20 cellular contexts compared by ENCODE assay signal in the genomic region with DNA sequence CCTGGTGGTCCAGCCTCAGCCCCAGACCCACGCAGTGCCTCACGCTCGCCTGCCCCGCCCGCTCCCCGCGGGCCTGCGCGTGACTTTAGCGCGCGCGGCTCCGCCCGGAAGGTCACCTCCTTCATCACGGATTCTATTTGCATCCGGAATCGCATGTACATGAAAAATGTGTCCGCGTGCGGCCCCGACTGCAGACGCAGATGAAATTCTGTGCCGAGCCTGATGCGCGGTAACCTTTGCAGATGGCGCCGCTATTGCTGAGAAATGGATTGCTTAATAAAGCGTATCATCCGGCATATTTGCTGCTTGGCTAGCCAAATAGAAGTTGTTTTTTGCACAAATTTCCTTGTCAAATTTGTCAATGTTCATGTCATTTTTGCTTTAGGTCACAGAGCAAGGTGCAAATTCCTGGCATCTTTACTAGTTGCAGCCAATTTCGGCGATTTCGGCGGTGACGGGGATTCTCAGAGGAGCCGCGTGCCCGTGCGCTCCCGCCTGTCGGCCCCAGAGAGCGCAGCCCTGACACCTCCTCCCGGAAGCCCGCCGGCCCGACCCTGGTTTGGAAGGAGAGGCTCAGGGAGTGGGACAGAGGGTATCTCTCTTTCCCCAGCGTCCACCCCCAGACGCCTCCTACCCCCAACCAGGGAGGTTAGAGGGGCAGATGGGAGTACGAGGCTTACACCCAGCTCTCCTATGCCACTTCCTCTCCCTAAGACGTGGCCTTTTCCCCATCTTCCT.
"Had no signal": no experiment of that assay in that cellular context is flagged by ENCODE, and none has a peak within 500 bp of the region (broad histone marks: within the 10 kb centered on the region; RNA-seq: fewer than 3 reads in every experiment).

No MANE protein-coding gene starts in this region.

- H3K4me3 ChIP-seq: body of pancreas, colonic mucosa, mucosa of descending colon, right atrium auricular region, tibial nerve, vagina had no signal

- H3K9me3 ChIP-seq: body of pancreas, colonic mucosa, mucosa of descending colon, right atrium auricular region, vagina had no signal

- ATAC-seq: body of pancreas; foreskin keratinocyte; left ventricle myocardium superior; mucosa of descending colon; naive thymus-derived CD4-positive, alpha-beta T cell had no signal

- DNase-seq: activated CD4-positive, CD25-positive, alpha-beta regulatory T cell treated with anti-CD3 and anti-CD28 coated beads, Interleukin-2, amount 50 U/mL, for 72 hours; activated naive CD8-positive, alpha-beta T cell treated with anti-CD3 and anti-CD28 coated beads for 36 hours; amygdala; body of pancreas; caudate nucleus; colonic mucosa; foreskin keratinocyte; glutamatergic neuron; kidney; left ventricle myocardium superior; mucosa of descending colon; naive thymus-derived CD4-positive, alpha-beta T cell; occipital lobe; stimulated activated CD4-positive, alpha-beta T cell treated with anti-CD3 and anti-CD28 coated beads, Interleukin-15, amount 100 ng/mL, for 24 hours; stimulated activated CD4-positive, alpha-beta T cell treated with anti-CD3 and anti-CD28 coated beads, Interleukin-4, amount 100 ng/mL, for 1 hour; stimulated activated naive CD4-positive, alpha-beta T cell; T-helper 9 cell had no signal

- FAIRE-seq: kidney had no signal

- H3K4me1 ChIP-seq: colonic mucosa, foreskin keratinocyte had no signal

- H3K27ac ChIP-seq: body of pancreas, colonic mucosa, foreskin keratinocyte, right atrium auricular region, tibial nerve, vagina had no signal

- H3K36me3 ChIP-seq: colonic mucosa, right atrium auricular region, tibial nerve, vagina had no signal
